Comparison of ENCODE assay signal across 16 cellular contexts in genomic region chr9:42238862-42239261, GRCh38. TPM values are rescaled to one million over a fixed set of nuclear protein-coding genes. Genes with fewer than 3 reads are reported as not detected.
"Had no signal": no experiment of that assay in that cellular context is flagged by ENCODE, and none has a peak within 500 bp of the region (broad histone marks: within the 10 kb centered on the region; RNA-seq: fewer than 3 reads in every experiment).

No MANE protein-coding gene starts in this region.

RNA-seq across cellular contexts. Expression of gene SPATA31A6, which starts 55.4 kb away (rescaled TPM):
- total RNA-seq: activated CD4-positive, alpha-beta memory T cell treated with anti-CD3 and anti-CD28 coated beads, Interleukin-2, amount 10 ng/mL, durations not matched to agents 7 days and 5 days; activated CD4-positive, alpha-beta T cell treated with anti-CD3 and anti-CD28 coated beads for 36 hours; activated CD4-positive, alpha-beta T cell treated with anti-CD3 and anti-CD28 coated beads, Interleukin-2, amount 10 ng/mL, durations not matched to agents 7 days and 5 days; activated CD8-positive, alpha-beta memory T cell treated with anti-CD3 and anti-CD28 coated beads, Interleukin-2, amount 10 ng/mL, durations not matched to agents 7 days and 5 days; activated CD8-positive, alpha-beta T cell treated with anti-CD3 and anti-CD28 coated beads, Interleukin-2, amount 10 ng/mL, durations not matched to agents 7 days and 5 days; activated naive CD8-positive, alpha-beta T cell treated with anti-CD3 and anti-CD28 coated beads, Interleukin-2, amount 10 ng/mL, durations not matched to agents 7 days and 5 days; activated T-helper 2 cell treated with anti-CD3 and anti-CD28 coated beads, Interferon-gamma antibody, Interleukin-2, Interleukin-4, amounts not matched to agents 10 μg/mL and 5 μg/mL and 100 μg/mL, durations not matched to agents 14 hours and 24 hours and 36 hours; ascending aorta; bronchial epithelial cell; cardiac muscle cell; T-cell; T-helper 1 cell treated with Interleukin-12 subunit alpha and Interleukin-12 subunit beta and Interleukin-4 antibody, amounts not matched to agents 30 ng/mL and 1 ng/mL, for 36 hours; T-helper 17 cell; T-helper 2 cell treated with Interferon-gamma antibody and Interleukin-4, amounts not matched to agents 100 ng/mL and 5 ng/mL, for 36 hours; WTC11 had no signal
- polyA plus RNA-seq: adipose tissue, cardiac muscle cell had no signal
